Comparison of ENCODE assay signal across 28 cellular contexts in the genomic region with DNA sequence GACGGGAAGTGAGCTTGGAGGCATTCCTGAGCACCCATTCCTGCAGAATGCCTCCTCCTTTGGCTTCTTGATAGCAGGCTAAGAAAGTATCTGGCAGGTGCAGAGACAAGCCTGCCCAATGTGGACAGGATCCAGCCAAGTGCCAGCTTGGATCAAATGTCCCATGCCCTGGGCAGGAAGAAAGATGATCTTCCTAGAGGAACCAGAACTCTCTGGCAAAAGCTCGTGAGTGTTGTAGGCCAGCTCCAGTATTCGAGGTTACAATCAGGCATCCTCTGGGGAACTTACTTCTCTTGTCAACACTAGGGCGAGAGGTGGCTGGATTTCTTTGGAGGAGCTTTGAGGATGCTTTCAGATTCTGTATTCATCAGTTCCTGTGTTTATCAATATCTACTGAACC.
"Had no signal": no experiment of that assay in that cellular context is flagged by ENCODE, and none has a peak within 500 bp of the region (broad histone marks: within the 10 kb centered on the region; RNA-seq: fewer than 3 reads in every experiment).

No MANE protein-coding gene starts in this region.

- ATAC-seq: effector memory CD8-positive, alpha-beta T cell; gastroesophageal sphincter; heart left ventricle; left lung; left ventricle myocardium superior had no signal

- H3K27ac Mint-ChIP-seq: dendritic cell treated with granulocyte-macrophage colony-stimulating factor and Interleukin-4, amounts not matched to agents 40 ng/mL and 50 ng/mL, for 4 days; effector memory CD8-positive, alpha-beta T cell; endodermal cell; immature natural killer cell; memory B cell had no signal

- H3K4me1 Mint-ChIP-seq: immature natural killer cell, memory B cell, naive B cell had no signal

- FAIRE-seq: endometrium, kidney had no signal

- H3K27me3 ChIP-seq: colonic mucosa, hepatocyte had no signal

- DNase-seq: colonic mucosa; cortex of kidney; effector CD8-positive, alpha-beta T cell; effector memory CD8-positive, alpha-beta T cell; endodermal cell; erythroblast; esophagus squamous epithelium; foreskin fibroblast; foreskin melanocyte; heart left ventricle; hypothalamus; immature natural killer cell; islet precursor cell; kidney; kidney glomerular epithelial cell; left lung; left ventricle myocardium superior; mammary epithelial cell; mesendoderm; midbrain; naive B cell had no signal

- H3K4me3 ChIP-seq: colonic mucosa, esophagus squamous epithelium, gastroesophageal sphincter, heart left ventricle, hepatocyte, left lung, lung had no signal

- H3K4me1 ChIP-seq: colonic mucosa, left lung had no signal

- H3K27ac ChIP-seq: colonic mucosa, epithelial cell of prostate, esophagus squamous epithelium, hepatocyte, left lung had no signal

- H3K4me3 Mint-ChIP-seq: dendritic cell treated with granulocyte-macrophage colony-stimulating factor and Interleukin-4, amounts not matched to agents 40 ng/mL and 50 ng/mL, for 4 days; effector memory CD8-positive, alpha-beta T cell; endodermal cell; immature natural killer cell; memory B cell; naive B cell had no signal

- H3K9me3 ChIP-seq: colonic mucosa had no signal

- H3K36me3 ChIP-seq: colonic mucosa, esophagus squamous epithelium, gastroesophageal sphincter, heart left ventricle, left lung had no signal
